Comparison of ENCODE assay signal across 8 cellular contexts in genomic region chr6:22026160-22026678, GRCh38.
DNase-seq lines count a peak whose midpoint lies in the region; ATAC-seq and TF ChIP-seq lines count a peak whose summit lies in the region.
"Had no signal": no experiment of that assay in that cellular context is flagged by ENCODE, and none has a peak within 500 bp of the region (broad histone marks: within the 10 kb centered on the region; RNA-seq: fewer than 3 reads in every experiment).

No MANE protein-coding gene starts in this region.

- peaks cover 6 to 30% of the 10 kb centered on the region in 2 donors for H3K4me1 ChIP-seq in neuronal stem cell (ENCODE audit: control insufficient read depth in 2 of 2, insufficient read depth in 1 of 2, low read depth in 1 of 2, low read length in 2 of 2)

- peaks cover 2 to 13% of the 10 kb centered on the region in 2 donors for H3K9me3 ChIP-seq in neuronal stem cell (replicated peaks in 1 of 2; ENCODE audit: control insufficient read depth in 2 of 2, insufficient read depth in 1 of 2, low read depth in 1 of 2, low read length in 2 of 2)

- peak overlapping the region; percentile 44 for H3K4me3 Mint-ChIP-seq in WTC11

- no peak for DNase-seq in WTC11 (ENCODE audit: low spot score)
- DNase-seq in neuronal stem cell (ENCODE audit: low spot score) = no peak
- no peak for DNase-seq in KBM-7
- no peak for DNase-seq in 8988T
- no peak for DNase-seq in nucleus accumbens (lab: John Stamatoyannopoulos, UW)
- DNase-seq: activated gamma-delta T cell treated with Interleukin-2 at 50 U/mL for 16 hours had no signal

- H3K9me3 Mint-ChIP-seq in WTC11 = no peaks in the 10 kb centered on the region; the same call in 1 of the 2 replicates

- H2BK120ac ChIP-seq in neuronal stem cell (ENCODE audit: low read depth, low read length) = no peak overlapping the region

- H3K4ac ChIP-seq in neuronal stem cell (ENCODE audit: low read length) = no peak overlapping the region

- H3K27ac ChIP-seq in neuronal stem cell (replicated peaks; ENCODE audit: low read length) = no peak overlapping the region

- peaks cover 0 to 35% of the 10 kb centered on the region in 2 donors for H3K36me3 ChIP-seq in neuronal stem cell (replicated peaks in 1 of 2; ENCODE audit: control insufficient read depth in 2 of 2, insufficient read depth in 2 of 2, low read length in 2 of 2)

- H3K4me3 ChIP-seq in neuronal stem cell (ENCODE audit: low read length in 2 of 2) = no peak overlapping the region

- peak overlapping the region; percentile 15 for H2AFZ ChIP-seq in neuronal stem cell (ENCODE audit: low read length)

- no peak overlapping the region for H2AK5ac ChIP-seq in neuronal stem cell (ENCODE audit: low read depth, low read length)

- H4K8ac ChIP-seq in neuronal stem cell (ENCODE audit: low read depth, low read length) = no peak overlapping the region

- no peaks in the 10 kb centered on the region; the same call in 1 of the 2 replicates for H3K36me3 Mint-ChIP-seq in WTC11

- H4K91ac ChIP-seq in neuronal stem cell (ENCODE audit: low read depth, low read length, poor library complexity) = no peak overlapping the region

- POLR2A ChIA-PET in WTC11 (lab: Charles Lee) = interaction anchor here (0.6 to 1.1 kb wide), 4 partner anchors 424 to 1563 kb away, joined by 3 to 5 read pairs (median 4); partner anchors contain the start of gene SOX4

- no peak overlapping the region for H3K23ac ChIP-seq in neuronal stem cell (ENCODE audit: low read depth, low read length, poor library complexity)

- H3K9ac ChIP-seq in neuronal stem cell (ENCODE audit: low read depth, low read length, poor library complexity) = no peak overlapping the region

- no peak overlapping the region for H2BK5ac ChIP-seq in neuronal stem cell (ENCODE audit: low read length)

- no peak overlapping the region for H3K4me2 ChIP-seq in neuronal stem cell (ENCODE audit: insufficient read depth, low read length, poor library complexity, severe bottlenecking)

- peak overlapping the region; percentile 99 for H3K27ac Mint-ChIP-seq in WTC11

- ATAC-seq in GM18861 (IDR thresholded peaks at IDR 0.05; ENCODE audit: unreplicated experiment) (peak; percentile 8), HG02884 (IDR thresholded peaks at IDR 0.05; ENCODE audit: unreplicated experiment) (peak; percentile 5), WTC11 (no peak)

- no peaks in the 10 kb centered on the region for H3K27me3 ChIP-seq in neuronal stem cell (ENCODE audit: control insufficient read depth in 3 of 3, insufficient read depth in 3 of 3, low read depth in 1 of 3, low read length in 3 of 3)

- CTCF ChIA-PET in WTC11 (lab: Charles Lee) = interaction anchor here (0.6 to 1.3 kb wide), 3 partner anchors 9 to 430 kb away, joined by 3 to 8 read pairs (median 3); no protein-coding TSS in a partner anchor

- in situ Hi-C loops in KBM-7 (cut with MboI; ENCODE audit: low pct_unique_long_range_greater_than_20kb, low sequenced_read_pairs) = no loop called here

- peaks cover 40% of the 10 kb centered on the region for H3K4me1 Mint-ChIP-seq in WTC11

- H2BK15ac ChIP-seq in neuronal stem cell (ENCODE audit: low read length) = no peak overlapping the region

- no peak overlapping the region for H3K18ac ChIP-seq in neuronal stem cell (ENCODE audit: low read length)

- H2BK12ac ChIP-seq in neuronal stem cell (ENCODE audit: low read length) = no peak overlapping the region

- H3K27me3 Mint-ChIP-seq in WTC11 (ENCODE audit: low read depth) = no peaks in the 10 kb centered on the region

- H3K14ac ChIP-seq in neuronal stem cell (ENCODE audit: low read length) = no peak overlapping the region

- no peak for TF ChIP-seq CTCF in WTC11 (IDR thresholded peaks at IDR 0.05)

- H3K79me1 ChIP-seq in neuronal stem cell (ENCODE audit: low read depth, low read length) = no peaks in the 10 kb centered on the region

- WGBS in neuronal stem cell (ENCODE audit: extremely low coverage in 2 of 2, insufficient read length in 2 of 2, insufficient replicate concordance in 1 of 2), 2 donors = no CpG with 5 or more reads among the region's 5 CpGs

TF ChIP-seq in WTC11, 78 proteins besides CTCF, POLR2A, EP300 and RAD21 (continues in another document):
- TF ChIP-seq ZNF281 (CRISPR knock-in tag; IDR thresholded peaks at IDR 0.05) = no peak
- TF ChIP-seq PRRX2 (CRISPR knock-in tag; IDR thresholded peaks at IDR 0.05) = no peak
- TF ChIP-seq ATF1 (CRISPR knock-in tag; IDR thresholded peaks at IDR 0.05) = no peak
- TF ChIP-seq ESRRA (CRISPR knock-in tag; IDR thresholded peaks at IDR 0.05; ENCODE audit: borderline replicate concordance) = no peak
- TF ChIP-seq ZSCAN18 (CRISPR knock-in tag; IDR thresholded peaks at IDR 0.05) = no peak
- TF ChIP-seq E2F4 (CRISPR knock-in tag; IDR thresholded peaks at IDR 0.05; ENCODE audit: borderline replicate concordance, low read depth) = no peak
- no peak for TF ChIP-seq FOXK1 (CRISPR knock-in tag; IDR thresholded peaks at IDR 0.05)
- no peak for TF ChIP-seq ZBTB43 (CRISPR knock-in tag; IDR thresholded peaks at IDR 0.05)
- TF ChIP-seq ZNF425 (CRISPR knock-in tag; conservative IDR thresholded peaks at IDR 0.05) = no peak
- no peak for TF ChIP-seq TEAD1 (CRISPR knock-in tag; IDR thresholded peaks at IDR 0.05)
- no peak for TF ChIP-seq ZBTB21 (CRISPR knock-in tag; IDR thresholded peaks at IDR 0.05; ENCODE audit: borderline replicate concordance)
- TF ChIP-seq JUN (CRISPR knock-in tag; IDR thresholded peaks at IDR 0.05) = no peak
